ENCODE assay signal across 13 cellular contexts in genomic region chr12:113684908-113685512, GRCh38.
DNase-seq lines count a peak whose midpoint lies in the region; FAIRE-seq and TF ChIP-seq lines count a peak whose summit lies in the region.
"Had no signal": no experiment of that assay in that cellular context is flagged by ENCODE, and none has a peak within 500 bp of the region (broad histone marks: within the 10 kb centered on the region; RNA-seq: fewer than 3 reads in every experiment).

No MANE protein-coding gene starts in this region.

- intact Hi-C loops in thyroid gland (cut with DNase I): no loop called here

- no peaks in the 10 kb centered on the region for H3K79me2 ChIP-seq in H1 (ENCODE audit: control insufficient read depth in 1 of 2, insufficient read depth in 2 of 2, low read length in 2 of 2)

- no peak overlapping the region for H3K4me3 ChIP-seq in H1 (ENCODE audit: extremely low read depth in 1 of 4, insufficient read depth in 2 of 4, low read depth in 3 of 4, low read length in 4 of 4)
- no peak overlapping the region for H3K4me3 ChIP-seq in thyroid gland (replicated peaks in 1 of 3)
- H3K4me3 ChIP-seq: BLaER1 treated with 17β-estradiol and CSF1 and Interleukin-3, amounts not matched to agents 10 nM and 100 nM had no signal

- no peak overlapping the region for H3K4me2 ChIP-seq in H1 (ENCODE audit: insufficient read depth in 1 of 2, low read depth in 2 of 2, low read length in 2 of 2)
- H3K4me2 ChIP-seq: BLaER1 treated with 17β-estradiol and CSF1 and Interleukin-3, amounts not matched to agents 10 nM and 100 nM had no signal

- no peak overlapping the region for H3K18ac ChIP-seq in H1 (ENCODE audit: extremely low read depth, low read length)

- no peak for TF ChIP-seq POLR2A in H1 (IDR thresholded peaks at IDR 0.05; ENCODE audit: control extremely low read depth in 1 of 2, low read depth in 2 of 2, low read length in 2 of 2)
- TF ChIP-seq POLR2A in thyroid gland (IDR thresholded peaks at IDR 0.05): no peak

- H4K8ac ChIP-seq in H1 (ENCODE audit: extremely low read depth, insufficient read depth, low read length): no peak overlapping the region

- no peak overlapping the region for H4K91ac ChIP-seq in H1 (replicated peaks; ENCODE audit: insufficient read length, low read length)

- TF ChIP-seq CTCF in H1 (IDR thresholded peaks at IDR 0.05; ENCODE audit: control extremely low read depth in 1 of 3, insufficient read depth in 1 of 3, low read depth in 1 of 3, low read length in 3 of 3): no peak
- no peak for TF ChIP-seq CTCF in thyroid gland (IDR thresholded peaks at IDR 0.05)

- no peaks in the 10 kb centered on the region for H4K20me1 ChIP-seq in H1 (replicated peaks in 1 of 2; ENCODE audit: control insufficient read depth in 1 of 2, insufficient read depth in 2 of 2, low read length in 2 of 2)
- H4K20me1 ChIP-seq: BLaER1 treated with 17β-estradiol and CSF1 and Interleukin-3, amounts not matched to agents 10 nM and 100 nM had no signal

- no peak overlapping the region for H2BK15ac ChIP-seq in H1 (ENCODE audit: low read length)

- TF ChIP-seq EP300 in H1 (IDR thresholded peaks at IDR 0.05; ENCODE audit: borderline replicate concordance in 1 of 2, low read depth in 2 of 2, low read length in 2 of 2): no peak

- H3K4ac ChIP-seq in H1 (replicated peaks; ENCODE audit: insufficient read length, low read depth, low read length): no peak overlapping the region

- H3K27me3 ChIP-seq in H1 (replicated peaks in 1 of 4; ENCODE audit: control insufficient read depth in 3 of 4, extremely low read depth in 1 of 4, insufficient read depth in 3 of 4, low read length in 3 of 4) (no peaks in the 10 kb centered on the region; a peak in 2 of 7 replicates), thyroid gland (no peaks in the 10 kb centered on the region)
- H3K27me3 ChIP-seq: BLaER1 treated with 17β-estradiol and CSF1 and Interleukin-3, amounts not matched to agents 10 nM and 100 nM had no signal

- H3K14ac ChIP-seq in H1 (ENCODE audit: insufficient read length): no peak overlapping the region

- CTCF ChIA-PET in H1 (lab: Charles Lee; ENCODE audit: partially characterized antibody): interaction anchor here (0.6 to 1.6 kb wide), 7 partner anchors 12 to 192 kb away, joined by 3 to 5 read pairs (median 3); no protein-coding TSS in a partner anchor

- no peak overlapping the region for H4K5ac ChIP-seq in H1 (ENCODE audit: insufficient read length, low read depth, low read length)

- WGBS in H1 (ENCODE audit: extremely low coverage in 1 of 2, insufficient coverage in 1 of 2, insufficient read length in 1 of 2, insufficient replicate concordance in 2 of 2, low coverage in 1 of 2, low lambda C conversion rate in 2 of 2, missing lambda C conversion rate in 1 of 2), 2 experiments: 96% methylated on average over 7 of the region's 11 CpGs; no CpG with 5 or more reads in 1 of the 2 experiments
- 43 to 63% methylated on average over 11 of the region's 11 CpGs for WGBS in thyroid gland, 2 donors

- no peak for TF ChIP-seq RAD21 in H1 (IDR thresholded peaks at IDR 0.05 in 1 of 2, conservative IDR thresholded peaks at IDR 0.05 in 1 of 2; ENCODE audit: low read depth in 2 of 2, low read length in 2 of 2)

- H3K4me1 ChIP-seq in H1 (replicated peaks in 1 of 4; ENCODE audit: control insufficient read depth in 3 of 4, insufficient read depth in 4 of 4, low read length in 3 of 4): peaks cover 0 to 8% (median 0%) of the 10 kb centered on the region in 4 experiments; a peak in 1 of 7 replicates
- H3K4me1 ChIP-seq in thyroid gland: no peaks in the 10 kb centered on the region
- H3K4me1 ChIP-seq: BLaER1 treated with 17β-estradiol and CSF1 and Interleukin-3, amounts not matched to agents 10 nM and 100 nM had no signal

- H3K23me2 ChIP-seq in H1 (ENCODE audit: low read depth, low read length): no peaks in the 10 kb centered on the region

- no peak overlapping the region for H2AFZ ChIP-seq in H1 (ENCODE audit: low read length)

- 0 out of 2 replicates have a peak overlapping the region, but pooled peaks have one; percentile 16 for H2BK5ac ChIP-seq in H1 (ENCODE audit: low read depth, low read length)

- H2AK5ac ChIP-seq in H1 (ENCODE audit: low read depth, low read length): no peak overlapping the region

- peak; percentile 52 for DNase-seq in NCI-H82 (lab: John Stamatoyannopoulos, UW)
- no peak for DNase-seq in NCI-H82 treated with DMSO at 0.1 percent for 48 hours (lab: John Stamatoyannopoulos, UW; ENCODE audit: unreplicated experiment)
- peak; percentile 39 for DNase-seq in OCI-M1 (lab: John Stamatoyannopoulos, UW)
- no peak for DNase-seq in H1 (ENCODE audit: low read depth in 1 of 2, low spot score in 2 of 2)
- DNase-seq in thyroid gland: no peak
- no peak for DNase-seq in NCI-H446 treated with DMSO at 0.1 percent for 48 hours (lab: John Stamatoyannopoulos, UW)
- DNase-seq in mesenteric fat pad (ENCODE audit: low spot score): no peak
- DNase-seq: 8988T; AML-193; Calu3; CD4-positive, CD25-positive, alpha-beta regulatory T cell had no signal

- no peak overlapping the region for H2BK120ac ChIP-seq in H1 (replicated peaks; ENCODE audit: low read depth, low read length)

- no peaks in the 10 kb centered on the region for H3K36me3 ChIP-seq in H1 (ENCODE audit: control insufficient read depth in 2 of 4, insufficient read depth in 4 of 4, low read length in 3 of 4)
- no peaks in the 10 kb centered on the region for H3K36me3 ChIP-seq in thyroid gland
- H3K36me3 ChIP-seq: BLaER1 treated with 17β-estradiol and CSF1 and Interleukin-3, amounts not matched to agents 10 nM and 100 nM had no signal

- no peak overlapping the region for H2BK12ac ChIP-seq in H1 (ENCODE audit: low read depth, low read length)

- H3K79me1 ChIP-seq in H1 (ENCODE audit: low read depth, low read length): no peaks in the 10 kb centered on the region

- H3K27ac ChIP-seq in H1 (ENCODE audit: low read depth, low read length): no peak overlapping the region
- no peak overlapping the region for H3K27ac ChIP-seq in thyroid gland
- H3K27ac ChIP-seq: BLaER1 treated with 17β-estradiol and CSF1 and Interleukin-3, amounts not matched to agents 10 nM and 100 nM had no signal

- H3K23ac ChIP-seq in H1 (ENCODE audit: insufficient read length): no peak overlapping the region

- FAIRE-seq in H1 (lab: Jason Lieb, UNC): no peak
- FAIRE-seq: H54 had no signal

- H3K9me3 ChIP-seq in H1 (ENCODE audit: insufficient read depth in 2 of 2, low read depth in 1 of 2, low read length in 1 of 2): no peaks in the 10 kb centered on the region
- H3K9me3 ChIP-seq in thyroid gland: no peaks in the 10 kb centered on the region
- H3K9me3 ChIP-seq: BLaER1 treated with 17β-estradiol and CSF1 and Interleukin-3, amounts not matched to agents 10 nM and 100 nM had no signal

- POLR2A ChIA-PET in H1 (lab: Charles Lee; ENCODE audit: partially characterized antibody): no interaction called here

- no peak overlapping the region for H3K9ac ChIP-seq in H1 (replicated peaks in 1 of 4; ENCODE audit: extremely low read depth in 1 of 4, low read depth in 3 of 4, low read length in 3 of 4)
- H3K9ac ChIP-seq: BLaER1 treated with 17β-estradiol and CSF1 and Interleukin-3, amounts not matched to agents 10 nM and 100 nM had no signal

- H2BK20ac ChIP-seq in H1 (ENCODE audit: low read length): no peak overlapping the region

- H3K56ac ChIP-seq in H1 (replicated peaks; ENCODE audit: insufficient read length, low read depth, low read length): no peak overlapping the region

TF ChIP-seq in H1, 55 proteins besides CTCF, POLR2A, EP300 and RAD21:
- TF ChIP-seq CBX8 (IDR thresholded peaks at IDR 0.05; ENCODE audit: borderline replicate concordance, low read depth, low read length) (no peak), BCL11A (IDR thresholded peaks at IDR 0.05; ENCODE audit: low read depth in 2 of 2, low read length in 2 of 2) (no peak)

Comparison
In these comparisons a context has a peak if more than half of its experiments do, and no peak if none do; other contexts are left out.
1. DNase-seq: peak in NCI-H82 (single experiment) and OCI-M1 (single experiment); none in NCI-H82 treated with DMSO at 0.1 percent for 48 hours (single experiment), H1 (0 of 2), thyroid gland (0 of 2), NCI-H446 treated with DMSO at 0.1 percent for 48 hours (single experiment) and mesenteric fat pad (single experiment).